Comparison of ENCODE assay signal across 19 cellular contexts in the genomic region with DNA sequence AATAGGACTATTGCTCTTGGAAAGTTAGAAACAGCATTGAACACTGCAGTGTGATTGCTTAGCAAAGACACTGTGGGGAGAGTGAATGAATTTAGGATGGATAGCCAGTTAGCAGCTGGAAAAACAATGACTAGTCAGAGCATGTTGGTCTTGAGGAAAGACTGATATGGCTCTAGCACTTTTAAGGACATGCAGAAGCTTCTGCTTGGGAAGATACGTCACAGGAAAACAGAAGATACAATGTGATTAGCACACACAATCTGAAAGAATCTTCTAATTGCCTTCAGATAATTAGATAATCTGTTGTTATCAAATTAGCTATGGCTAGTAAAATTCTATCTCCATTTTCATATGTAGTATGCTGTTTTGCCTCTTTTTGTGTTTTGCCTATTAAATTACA.
A peak's percentile ranks its signal among the peaks of the same experiment; 100 is the strongest.
DNase-seq lines count a peak whose midpoint lies in the region; ATAC-seq and TF ChIP-seq lines count a peak whose summit lies in the region.
"Had no signal": no experiment of that assay in that cellular context is flagged by ENCODE, and none has a peak within 500 bp of the region (broad histone marks: within the 10 kb centered on the region; RNA-seq: fewer than 3 reads in every experiment).

No MANE protein-coding gene starts in this region.

- TF ChIP-seq EP300 in SK-N-SH (IDR thresholded peaks at IDR 0.05; ENCODE audit: borderline replicate concordance in 1 of 2, low read depth in 1 of 2, low read length in 1 of 2) = peak in 1 of 2 experiments; percentile 20; a peak in 1 of 4 replicates

- H3K4me2 ChIP-seq in SK-N-SH (no peak overlapping the region), neural progenitor cell (no peak overlapping the region)
- H3K4me2 ChIP-seq: BLaER1 treated with 17β-estradiol and CSF1 and Interleukin-3, amounts not matched to agents 10 nM and 100 nM had no signal

- no peak overlapping the region for H3K27ac Mint-ChIP-seq in neural progenitor cell
- H3K27ac Mint-ChIP-seq: B cell; CD8-positive, alpha-beta T cell had no signal

- peak overlapping the region in 1 of 2 experiments; percentile 22; a peak in 1 of 4 replicates for H3K27ac ChIP-seq in SK-N-SH (ENCODE audit: low read depth in 2 of 2, low read length in 1 of 2)
- H3K27ac ChIP-seq in neural progenitor cell = no peak overlapping the region
- no peak overlapping the region for H3K27ac ChIP-seq in body of pancreas
- H3K27ac ChIP-seq: BLaER1 treated with 17β-estradiol and CSF1 and Interleukin-3, amounts not matched to agents 10 nM and 100 nM had no signal

- H3K9me3 ChIP-seq in SK-N-SH (no peaks in the 10 kb centered on the region), neural progenitor cell (ENCODE audit: low read depth) (no peaks in the 10 kb centered on the region), body of pancreas (no peaks in the 10 kb centered on the region)
- H3K9me3 ChIP-seq: BLaER1 treated with 17β-estradiol and CSF1 and Interleukin-3, amounts not matched to agents 10 nM and 100 nM; HAP-1 had no signal

- intact Hi-C loops in body of pancreas (cut with DNase I) = no loop called here

- no peak for TF ChIP-seq RAD21 in SK-N-SH (IDR thresholded peaks at IDR 0.05; ENCODE audit: low read length)

- CTCF ChIA-PET in SK-N-SH (lab: Yijun Ruan, JAX) = no interaction called here

- DNase-seq in SK-N-SH = no peak
- peak; percentile 0 for DNase-seq in LHCN-M2 (ENCODE audit: low read depth)
- DNase-seq in SK-N-DZ (ENCODE audit: low spot score) = peak; percentile 88
- no peak for DNase-seq in neural progenitor cell (ENCODE audit: low spot score)
- no peak for DNase-seq in body of pancreas
- no peak for DNase-seq in pons (ENCODE audit: low spot score)
- DNase-seq in dedifferentiated amniotic fluid mesenchymal stem cell (ENCODE audit: extremely low spot score) = no peak
- DNase-seq: 8988T; CD8-positive, alpha-beta T cell; COR-L47; DMS 273 treated with DMSO at 0.1 percent for 48 hours; DMS53; DND-41; EL had no signal

- TF ChIP-seq CTCF in SK-N-SH (IDR thresholded peaks at IDR 0.05) (no peak), neural progenitor cell (IDR thresholded peaks at IDR 0.05) (no peak), body of pancreas (IDR thresholded peaks at IDR 0.05) (no peak)

- H3K4me3 Mint-ChIP-seq in neural progenitor cell = no peak overlapping the region
- H3K4me3 Mint-ChIP-seq: B cell; CD8-positive, alpha-beta T cell had no signal

- no peaks in the 10 kb centered on the region for H3F3A ChIP-seq in SK-N-SH (replicated peaks; ENCODE audit: insufficient read depth)
- no peaks in the 10 kb centered on the region for H3F3A ChIP-seq in neural progenitor cell (ENCODE audit: low read depth)

- no peak overlapping the region for H3K4me3 ChIP-seq in SK-N-SH (ENCODE audit: low read depth in 2 of 2, low read length in 1 of 2)
- H3K4me3 ChIP-seq in neural progenitor cell = no peak overlapping the region
- no peak overlapping the region for H3K4me3 ChIP-seq in body of pancreas
- H3K4me3 ChIP-seq: BLaER1 treated with 17β-estradiol and CSF1 and Interleukin-3, amounts not matched to agents 10 nM and 100 nM; GM12878; HAP-1 had no signal

- H3K9me3 Mint-ChIP-seq in neural progenitor cell = no peaks in the 10 kb centered on the region

- POLR2A ChIA-PET in SK-N-SH (lab: Yijun Ruan, JAX) = no interaction called here

- no peak for TF ChIP-seq POLR2A in body of pancreas (IDR thresholded peaks at IDR 0.05)

- ATAC-seq in SK-N-SH treated with all-trans-retinoic acid at 6 μM for 48 hours (no peak), body of pancreas (no peak)
- ATAC-seq: CD8-positive, alpha-beta T cell; GM12878 had no signal

- H4K20me1 ChIP-seq in SK-N-SH (ENCODE audit: insufficient read depth) (no peaks in the 10 kb centered on the region), neural progenitor cell (ENCODE audit: low read depth) (no peaks in the 10 kb centered on the region)
- H4K20me1 ChIP-seq: BLaER1 treated with 17β-estradiol and CSF1 and Interleukin-3, amounts not matched to agents 10 nM and 100 nM had no signal

- H3K36me3 ChIP-seq in SK-N-SH (replicated peaks in 1 of 2; ENCODE audit: control insufficient read depth in 1 of 2, insufficient read depth in 2 of 2, low read length in 1 of 2) = no peaks in the 10 kb centered on the region
- H3K36me3 ChIP-seq in neural progenitor cell = no peaks in the 10 kb centered on the region
- H3K36me3 ChIP-seq in body of pancreas (replicated peaks in 1 of 2; ENCODE audit: insufficient read depth in 1 of 2, low read depth in 2 of 2) = no peaks in the 10 kb centered on the region
- H3K36me3 ChIP-seq: BLaER1 treated with 17β-estradiol and CSF1 and Interleukin-3, amounts not matched to agents 10 nM and 100 nM; HAP-1 had no signal

- H3K4me1 Mint-ChIP-seq in neural progenitor cell = no peaks in the 10 kb centered on the region
- H3K4me1 Mint-ChIP-seq: B cell had no signal

- WGBS in SK-N-SH (ENCODE audit: low lambda C conversion rate) = 31% methylated on average over 1 of the region's 1 CpG
- 69 to 70% methylated on average over 1 of the region's 1 CpG for WGBS in body of pancreas, 2 donors

- H3K79me2 ChIP-seq in SK-N-SH (ENCODE audit: insufficient read depth) (no peaks in the 10 kb centered on the region), neural progenitor cell (ENCODE audit: low read depth) (no peaks in the 10 kb centered on the region)

- H3K4me1 ChIP-seq in SK-N-SH (ENCODE audit: control insufficient read depth in 1 of 2, insufficient read depth in 2 of 2, low read depth in 1 of 2, low read length in 1 of 2) = no peaks in the 10 kb centered on the region; a peak in 2 of 4 replicates
- no peaks in the 10 kb centered on the region for H3K4me1 ChIP-seq in neural progenitor cell
- no peaks in the 10 kb centered on the region for H3K4me1 ChIP-seq in body of pancreas
- H3K4me1 ChIP-seq: BLaER1 treated with 17β-estradiol and CSF1 and Interleukin-3, amounts not matched to agents 10 nM and 100 nM; HAP-1 had no signal

- H3K9me2 ChIP-seq in SK-N-SH = no peaks in the 10 kb centered on the region

- no peak overlapping the region for H2AFZ ChIP-seq in SK-N-SH (ENCODE audit: low read depth)
- peak overlapping the region; percentile 35 for H2AFZ ChIP-seq in neural progenitor cell (replicated peaks)

- H3K9ac ChIP-seq in SK-N-SH = no peak overlapping the region
- H3K9ac ChIP-seq in neural progenitor cell = no peak overlapping the region
- H3K9ac ChIP-seq: BLaER1 treated with 17β-estradiol and CSF1 and Interleukin-3, amounts not matched to agents 10 nM and 100 nM had no signal

- H3K36me3 Mint-ChIP-seq in neural progenitor cell = no peaks in the 10 kb centered on the region
- H3K36me3 Mint-ChIP-seq: CD8-positive, alpha-beta T cell had no signal

- H3K27me3 Mint-ChIP-seq in neural progenitor cell (ENCODE audit: insufficient read depth, low read depth) = no peaks in the 10 kb centered on the region
- H3K27me3 Mint-ChIP-seq: B cell had no signal

- H3K27me3 ChIP-seq in SK-N-SH (ENCODE audit: insufficient read depth) = no peaks in the 10 kb centered on the region
- H3K27me3 ChIP-seq in neural progenitor cell = no peaks in the 10 kb centered on the region
- H3K27me3 ChIP-seq in body of pancreas = no peaks in the 10 kb centered on the region
- H3K27me3 ChIP-seq: BLaER1 treated with 17β-estradiol and CSF1 and Interleukin-3, amounts not matched to agents 10 nM and 100 nM had no signal

TF ChIP-seq in SK-N-SH treated with all-trans-retinoic acid at 6 μM for 48 hours, 23 proteins besides CTCF, POLR2A, EP300 and RAD21 (continues in another document):
- TF ChIP-seq OSR1 (CRISPR knock-in tag; IDR thresholded peaks at IDR 0.05) = no peak
- peak; percentile 86; the same call in 1 of the 2 replicates for TF ChIP-seq TCF4 (CRISPR knock-in tag; IDR thresholded peaks at IDR 0.05; ENCODE audit: borderline replicate concordance)
- TF ChIP-seq ZNF8 (CRISPR knock-in tag; IDR thresholded peaks at IDR 0.05) = no peak

TF ChIP-seq in SK-N-SH, 30 proteins besides CTCF, POLR2A, EP300 and RAD21:
- TF ChIP-seq, protein P1, sequence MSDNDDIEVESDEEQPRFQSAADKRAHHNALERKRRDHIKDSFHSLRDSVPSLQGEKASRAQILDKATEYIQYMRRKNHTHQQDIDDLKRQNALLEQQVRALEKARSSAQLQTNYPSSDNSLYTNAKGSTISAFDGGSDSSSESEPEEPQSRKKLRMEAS (IDR thresholded peaks at IDR 0.05; ENCODE audit: low read depth) = no peak
- TF ChIP-seq NRF1 (IDR thresholded peaks at IDR 0.05; ENCODE audit: low read depth, low read length) = no peak
- no peak for TF ChIP-seq FOXJ3 (CRISPR knock-in tag; IDR thresholded peaks at IDR 0.05)
- no peak for TF ChIP-seq RFX5 (IDR thresholded peaks at IDR 0.05; ENCODE audit: low read length)
- TF ChIP-seq, protein P2, sequence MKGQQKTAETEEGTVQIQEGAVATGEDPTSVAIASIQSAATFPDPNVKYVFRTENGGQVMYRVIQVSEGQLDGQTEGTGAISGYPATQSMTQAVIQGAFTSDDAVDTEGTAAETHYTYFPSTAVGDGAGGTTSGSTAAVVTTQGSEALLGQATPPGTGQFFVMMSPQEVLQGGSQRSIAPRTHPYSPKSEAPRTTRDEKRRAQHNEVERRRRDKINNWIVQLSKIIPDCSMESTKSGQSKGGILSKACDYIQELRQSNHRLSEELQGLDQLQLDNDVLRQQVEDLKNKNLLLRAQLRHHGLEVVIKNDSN (IDR thresholded peaks at IDR 0.05; ENCODE audit: borderline replicate concordance, low read depth) = no peak
- TF ChIP-seq, protein P3, sequence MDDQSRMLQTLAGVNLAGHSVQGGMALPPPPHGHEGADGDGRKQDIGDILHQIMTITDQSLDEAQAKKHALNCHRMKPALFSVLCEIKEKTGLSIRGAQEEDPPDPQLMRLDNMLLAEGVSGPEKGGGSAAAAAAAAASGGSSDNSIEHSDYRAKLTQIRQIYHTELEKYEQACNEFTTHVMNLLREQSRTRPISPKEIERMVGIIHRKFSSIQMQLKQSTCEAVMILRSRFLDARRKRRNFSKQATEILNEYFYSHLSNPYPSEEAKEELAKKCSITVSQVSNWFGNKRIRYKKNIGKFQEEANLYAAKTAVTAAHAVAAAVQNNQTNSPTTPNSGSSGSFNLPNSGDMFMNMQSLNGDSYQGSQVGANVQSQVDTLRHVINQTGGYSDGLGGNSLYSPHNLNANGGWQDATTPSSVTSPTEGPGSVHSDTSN (IDR thresholded peaks at IDR 0.05) = no peak
- TF ChIP-seq TCF12 (IDR thresholded peaks at IDR 0.05) = no peak
- TF ChIP-seq FOSL2 (IDR thresholded peaks at IDR 0.05; ENCODE audit: borderline replicate concordance, low read depth) = no peak
- TF ChIP-seq ELF1 (IDR thresholded peaks at IDR 0.05) = no peak
- TF ChIP-seq RCOR1 (IDR thresholded peaks at IDR 0.05; ENCODE audit: low read length) = no peak
- TF ChIP-seq FOXM1 (IDR thresholded peaks at IDR 0.05; ENCODE audit: low read depth) = no peak

Comparison
In these comparisons a context has a peak if more than half of its experiments do, and no peak if none do; other contexts are left out.
1. DNase-seq: peak in LHCN-M2 (single experiment) and SK-N-DZ (single experiment); none in SK-N-SH (single experiment), neural progenitor cell (single experiment), body of pancreas (0 of 4), pons (single experiment) and dedifferentiated amniotic fluid mesenchymal stem cell (single experiment).